11 cellular contexts compared by ENCODE assay signal in genomic region chr1:161730050-161730564, GRCh38. TPM values are rescaled to one million over a fixed set of nuclear protein-coding genes. Genes with fewer than 3 reads are reported as not detected.
A peak's percentile ranks its signal among the peaks of the same experiment; 100 is the strongest.
DNase-seq lines count a peak whose midpoint lies in the region; ATAC-seq and TF ChIP-seq lines count a peak whose summit lies in the region.
"Had no signal": no experiment of that assay in that cellular context is flagged by ENCODE, and none has a peak within 500 bp of the region (broad histone marks: within the 10 kb centered on the region; RNA-seq: fewer than 3 reads in every experiment).

No MANE protein-coding gene starts in this region.

- no peak overlapping the region for H3K4me3 Mint-ChIP-seq in activated naive CD4-positive, alpha-beta T cell treated with anti-CD3 and anti-CD28 coated beads for 36 hours
- peak overlapping the region; percentile 26 for H3K4me3 Mint-ChIP-seq in T-helper 2 cell treated with Interferon-gamma antibody and Interleukin-4, amounts not matched to agents 5 μg/mL and 100 μg/mL, for 36 hours
- H3K4me3 Mint-ChIP-seq in central memory CD8-positive, alpha-beta T cell = no peak overlapping the region

- H3K4me3 ChIP-seq in tibial artery = no peak overlapping the region

- no peaks in the 10 kb centered on the region for H3K27me3 ChIP-seq in tibial artery

- peak; percentile 62 for DNase-seq in activated naive CD4-positive, alpha-beta T cell treated with anti-CD3 and anti-CD28 coated beads for 36 hours
- no peak for DNase-seq in activated naive CD4-positive, alpha-beta T cell treated with Interleukin-2 at 50 U/mL for 16 hours
- peak; percentile 64 for DNase-seq in T-helper 2 cell treated with Interferon-gamma antibody and Interleukin-4, amounts not matched to agents 5 μg/mL and 100 μg/mL, for 36 hours (ENCODE audit: low spot score)
- no peak for DNase-seq in central memory CD8-positive, alpha-beta T cell (ENCODE audit: low spot score in 2 of 2)
- DNase-seq in stromal cell of bone marrow (ENCODE audit: low read depth) (peak; percentile 25), NCI-H345 treated with DMSO at 0.1 percent for 48 hours (lab: John Stamatoyannopoulos, UW; ENCODE audit: unreplicated experiment) (no peak), globus pallidus (ENCODE audit: low spot score) (no peak), tibial artery (no peak)
- DNase-seq: cortex of kidney, left ventricle myocardium superior, NCI-H1048 had no signal

- peaks cover 42% of the 10 kb centered on the region for H3K4me1 Mint-ChIP-seq in activated naive CD4-positive, alpha-beta T cell treated with anti-CD3 and anti-CD28 coated beads for 36 hours (ENCODE audit: low read depth)
- H3K4me1 Mint-ChIP-seq in T-helper 2 cell treated with Interferon-gamma antibody and Interleukin-4, amounts not matched to agents 5 μg/mL and 100 μg/mL, for 36 hours (ENCODE audit: low read depth) = peaks cover 39% of the 10 kb centered on the region
- peaks cover 57% of the 10 kb centered on the region for H3K4me1 Mint-ChIP-seq in central memory CD8-positive, alpha-beta T cell

- peaks cover 6% of the 10 kb centered on the region for H3K27me3 Mint-ChIP-seq in activated naive CD4-positive, alpha-beta T cell treated with anti-CD3 and anti-CD28 coated beads for 36 hours (ENCODE audit: low read depth)
- H3K27me3 Mint-ChIP-seq in T-helper 2 cell treated with Interferon-gamma antibody and Interleukin-4, amounts not matched to agents 5 μg/mL and 100 μg/mL, for 36 hours (ENCODE audit: low read depth) = peaks cover 57% of the 10 kb centered on the region
- H3K27me3 Mint-ChIP-seq in central memory CD8-positive, alpha-beta T cell = no peaks in the 10 kb centered on the region

- no peak for ATAC-seq in central memory CD8-positive, alpha-beta T cell (replicated peaks; ENCODE audit: extremely low read depth, poor library complexity, severe bottlenecking)
- ATAC-seq: left ventricle myocardium superior had no signal

- H3K36me3 Mint-ChIP-seq in activated naive CD4-positive, alpha-beta T cell treated with anti-CD3 and anti-CD28 coated beads for 36 hours (ENCODE audit: low read depth) = no peaks in the 10 kb centered on the region
- no peaks in the 10 kb centered on the region for H3K36me3 Mint-ChIP-seq in T-helper 2 cell treated with Interferon-gamma antibody and Interleukin-4, amounts not matched to agents 5 μg/mL and 100 μg/mL, for 36 hours (ENCODE audit: low read depth)
- H3K36me3 Mint-ChIP-seq in central memory CD8-positive, alpha-beta T cell (ENCODE audit: insufficient read depth) = peaks cover 11% of the 10 kb centered on the region

- intact Hi-C loops in activated naive CD4-positive, alpha-beta T cell treated with anti-CD3 and anti-CD28 coated beads for 36 hours (cut with micrococcal nuclease) = loop anchor here (1.0 to 2.0 kb wide), 4 partner anchors 14 to 118 kb away; partner anchors contain the start of genes DUSP12 and FCRLA
- intact Hi-C loops in tibial artery (cut with DNase I; ENCODE audit: low total_unique reads) = no loop called here

- no peak for TF ChIP-seq CTCF in tibial artery (IDR thresholded peaks at IDR 0.05)

- no peaks in the 10 kb centered on the region for H3K9me3 Mint-ChIP-seq in activated naive CD4-positive, alpha-beta T cell treated with anti-CD3 and anti-CD28 coated beads for 36 hours
- no peaks in the 10 kb centered on the region for H3K9me3 Mint-ChIP-seq in T-helper 2 cell treated with Interferon-gamma antibody and Interleukin-4, amounts not matched to agents 5 μg/mL and 100 μg/mL, for 36 hours
- no peaks in the 10 kb centered on the region for H3K9me3 Mint-ChIP-seq in central memory CD8-positive, alpha-beta T cell

- H3K9me3 ChIP-seq in tibial artery = no peaks in the 10 kb centered on the region

- H3K27ac Mint-ChIP-seq in activated naive CD4-positive, alpha-beta T cell treated with anti-CD3 and anti-CD28 coated beads for 36 hours = peak overlapping the region; percentile 21
- H3K27ac Mint-ChIP-seq in T-helper 2 cell treated with Interferon-gamma antibody and Interleukin-4, amounts not matched to agents 5 μg/mL and 100 μg/mL, for 36 hours = peak overlapping the region; percentile 47
- H3K27ac Mint-ChIP-seq in central memory CD8-positive, alpha-beta T cell (ENCODE audit: low read depth) = peak overlapping the region; percentile 47

- CTCF ChIA-PET in activated naive CD4-positive, alpha-beta T cell treated with anti-CD3 and anti-CD28 coated beads for 36 hours (lab: Charles Lee) = interaction anchor here (0.8 to 8.2 kb wide), 2 partner anchors 10 to 243 kb away, joined by 4 to 76 read pairs; no protein-coding TSS in a partner anchor

- H3K27ac ChIP-seq in tibial artery = no peak overlapping the region

- peaks cover 0 to 22% (median 10%) of the 10 kb centered on the region in 4 donors for H3K4me1 ChIP-seq in tibial artery

- H3K36me3 ChIP-seq in tibial artery = no peaks in the 10 kb centered on the region

RNA-seq across cellular contexts. Expression of gene FCRLB, which starts 8.8 kb away (rescaled TPM):
- total RNA-seq in activated naive CD4-positive, alpha-beta T cell treated with anti-CD3 and anti-CD28 coated beads for 36 hours = under 1 TPM; 0.10 TPM

RNA-seq across cellular contexts. Expression of gene DUSP12, which starts 19.5 kb away (rescaled TPM):
- 10 to 100 TPM; 28.2 to 28.4 TPM for total RNA-seq in activated naive CD4-positive, alpha-beta T cell treated with anti-CD3 and anti-CD28 coated beads for 36 hours

RNA-seq across cellular contexts. Expression of gene FCRLA, which starts 23.1 kb away (rescaled TPM):
- total RNA-seq in activated naive CD4-positive, alpha-beta T cell treated with anti-CD3 and anti-CD28 coated beads for 36 hours = not detected
- total RNA-seq: left ventricle myocardium superior had no signal

RNA-seq across cellular contexts. Expression of gene ATF6, which starts 36.0 kb away (rescaled TPM):
- 10 to 100 TPM; 23.5 to 24.6 TPM for total RNA-seq in activated naive CD4-positive, alpha-beta T cell treated with anti-CD3 and anti-CD28 coated beads for 36 hours

Comparison
In these comparisons a context has a peak if more than half of its experiments do, and no peak if none do; other contexts are left out.
1. DNase-seq: peak in activated naive CD4-positive, alpha-beta T cell treated with anti-CD3 and anti-CD28 coated beads for 36 hours (single experiment), T-helper 2 cell treated with Interferon-gamma antibody and Interleukin-4, amounts not matched to agents 5 μg/mL and 100 μg/mL, for 36 hours (single experiment) and stromal cell of bone marrow (single experiment); none in activated naive CD4-positive, alpha-beta T cell treated with Interleukin-2 at 50 U/mL for 16 hours (single experiment), central memory CD8-positive, alpha-beta T cell (0 of 2), NCI-H345 treated with DMSO at 0.1 percent for 48 hours (single experiment), globus pallidus (single experiment) and tibial artery (0 of 2).
2. Peak in every context shown above with its lines, with median percentiles within 50 percentile points of each other: H3K27ac Mint-ChIP-seq.